ENCODE assay signal across 15 cellular contexts in genomic region chr17:79109584-79109983, GRCh38. TPM values are rescaled to one million over a fixed set of nuclear protein-coding genes. Genes with fewer than 3 reads are reported as not detected.
DNase-seq lines count a peak whose midpoint lies in the region; ATAC-seq and TF ChIP-seq lines count a peak whose summit lies in the region.
"Had no signal": no experiment of that assay in that cellular context is flagged by ENCODE, and none has a peak within 500 bp of the region (broad histone marks: within the 10 kb centered on the region; RNA-seq: fewer than 3 reads in every experiment).

No MANE protein-coding gene starts in this region.

- H3K36me3 ChIP-seq in PC-3 (ENCODE audit: low read depth, low read length): no peaks in the 10 kb centered on the region
- H3K36me3 ChIP-seq: MG63 had no signal

- H3K27ac ChIP-seq in PC-3 (ENCODE audit: low read length): no peak overlapping the region
- H3K27ac ChIP-seq: psoas muscle had no signal

- H3K9me2 ChIP-seq in PC-3 (replicated peaks; ENCODE audit: low read length): no peaks in the 10 kb centered on the region

- no peak overlapping the region for H3K4me2 ChIP-seq in PC-3 (ENCODE audit: low read length)

- peaks cover 36% of the 10 kb centered on the region for H3K27me3 ChIP-seq in PC-3 (ENCODE audit: low read length)

- DNase-seq in A172 (ENCODE audit: low spot score) (peak; percentile 15), ELR (ENCODE audit: low read depth) (peak; percentile 22), PC-3 (peak; percentile 20), fibroblast of villous mesenchyme (ENCODE audit: low read depth) (no peak), SIG-M5 treated with dmso at 0.1 percent for 504 hours (lab: John Stamatoyannopoulos, UW; ENCODE audit: unreplicated experiment) (no peak), NCI-H526 treated with DMSO at 0.1 percent for 48 hours (lab: John Stamatoyannopoulos, UW) (no peak)
- DNase-seq in activated CD4-positive, alpha-beta T cell treated with anti-CD3 and anti-CD28 coated beads for 1 hour: no peak
- DNase-seq: activated T-cell treated with anti-CD3 and anti-CD28 coated beads, Interleukin-2, amount 50 U/mL, for 4 hours; amniotic stem cell; MG63; NCI-H2171; OCI-M1; psoas muscle; T-cell had no signal

- H3F3A ChIP-seq in PC-3 (ENCODE audit: low read length, unreplicated experiment): no peaks in the 10 kb centered on the region

- ATAC-seq in PC-3 (peak; percentile 38; the same call in 1 of the 2 replicates), HG03095 (IDR thresholded peaks at IDR 0.05; ENCODE audit: unreplicated experiment) (no peak)
- ATAC-seq: activated T-cell treated with anti-CD3 and anti-CD28 coated beads, Interleukin-2, amount 50 U/mL, for 4 hours; psoas muscle; T-cell had no signal

- POLR2A ChIA-PET in PC-3 (lab: Charles Lee; ENCODE audit: unreplicated experiment): no interaction called here

- intact Hi-C loops in PC-3 (cut with micrococcal nuclease): no loop called here

- H3K4me3 ChIP-seq in PC-3 (ENCODE audit: low read length) (no peak overlapping the region), fibroblast of villous mesenchyme (ENCODE audit: low read depth, low read length) (no peak overlapping the region)
- H3K4me3 ChIP-seq: MG63, psoas muscle had no signal

- peak; percentile 66 for TF ChIP-seq CTCF in PC-3 (conservative IDR thresholded peaks at IDR 0.05; ENCODE audit: low read depth, low read length)
- peak; percentile 9 for TF ChIP-seq CTCF in fibroblast of villous mesenchyme (IDR thresholded peaks at IDR 0.05; ENCODE audit: insufficient read depth, low read depth, low read length)

- BruUV-seq in PC-3 (replicated peaks; lab: Mats Ljungman, UMichigan): no TSS peak

- no peaks in the 10 kb centered on the region for H3K9me3 ChIP-seq in PC-3 (ENCODE audit: low read length)
- H3K9me3 ChIP-seq: MG63, psoas muscle had no signal

- H4K20me1 ChIP-seq in PC-3 (ENCODE audit: low read length): no peaks in the 10 kb centered on the region

- no peaks in the 10 kb centered on the region for H3K79me2 ChIP-seq in PC-3 (ENCODE audit: low read length)

- H3K4me1 ChIP-seq in PC-3 (ENCODE audit: insufficient read depth, low read length): peaks cover 5% of the 10 kb centered on the region; the same call in 1 of the 2 replicates

- no peak overlapping the region for H2AFZ ChIP-seq in PC-3 (ENCODE audit: low read length)

- CTCF ChIA-PET in PC-3 (lab: Charles Lee): interaction anchor here (0.6 kb wide), 1 partner anchor 100 kb away, joined by 6 read pairs; the partner anchor contains the start of gene CANT1

- no peak overlapping the region for H3K9ac ChIP-seq in PC-3 (ENCODE audit: low read length)

RNA-seq across cellular contexts. Expression of gene ENGASE, which starts 35.0 kb away (rescaled TPM):
- 8.8 and 9.1 TPM in 2 replicates for total RNA-seq in A172 (2014; rRNA removed; shearing (Covaris generic))
- 34.5 and 58.1 TPM in 2 replicates for total RNA-seq in PC-3 (2014; rRNA removed)
- total RNA-seq in fibroblast of villous mesenchyme: 9.0 and 11.2 TPM in 2 replicates

Comparison
In these comparisons a context has a peak if more than half of its experiments do, and no peak if none do; other contexts are left out.
1. DNase-seq: peak in A172 (single experiment), ELR (single experiment) and PC-3 (single experiment); none in fibroblast of villous mesenchyme (single experiment), activated CD4-positive, alpha-beta T cell treated with anti-CD3 and anti-CD28 coated beads for 1 hour (single experiment), SIG-M5 treated with dmso at 0.1 percent for 504 hours (single experiment) and NCI-H526 treated with DMSO at 0.1 percent for 48 hours (single experiment).